ENCODE assay signal across 20 cellular contexts in the genomic region with DNA sequence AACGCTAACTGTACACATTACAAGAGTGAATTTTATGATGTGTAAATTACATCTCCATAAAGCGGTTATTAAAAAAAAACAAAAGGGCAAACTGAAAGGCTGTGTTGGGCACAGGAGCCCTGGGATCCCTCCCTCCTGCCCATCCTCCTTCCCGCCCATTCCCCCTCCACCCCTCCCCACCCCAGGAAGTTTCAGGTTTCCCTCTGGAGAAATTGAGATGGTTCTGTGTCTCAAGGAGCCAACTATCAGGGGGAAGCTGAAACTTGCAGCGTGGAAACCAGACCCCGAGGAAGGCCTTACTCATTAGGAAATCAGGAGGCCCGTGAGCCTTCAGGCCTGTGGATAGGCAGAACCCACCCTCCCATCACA. TPM values are rescaled to one million over a fixed set of nuclear protein-coding genes. Genes with fewer than 3 reads are reported as not detected.
DNase-seq lines count a peak whose midpoint lies in the region; ATAC-seq and TF ChIP-seq lines count a peak whose summit lies in the region.
"Had no signal": no experiment of that assay in that cellular context is flagged by ENCODE, and none has a peak within 500 bp of the region (broad histone marks: within the 10 kb centered on the region; RNA-seq: fewer than 3 reads in every experiment).

No MANE protein-coding gene starts in this region.

- no peak overlapping the region for H3K4me3 Mint-ChIP-seq in activated T-cell treated with anti-CD3 and anti-CD28 coated beads, Interleukin-2, amount 50 U/mL, for 24 hours
- H3K4me3 Mint-ChIP-seq in nephron (peak overlapping the region in 2 of 3 experiments; percentile 29 to 47), type B pancreatic cell (peak overlapping the region; percentile 51)
- H3K4me3 Mint-ChIP-seq: CD4-positive, alpha-beta T cell; naive thymus-derived CD4-positive, alpha-beta T cell had no signal

- peaks cover 25% of the 10 kb centered on the region for H3K4me1 Mint-ChIP-seq in activated T-cell treated with anti-CD3 and anti-CD28 coated beads, Interleukin-2, amount 50 U/mL, for 24 hours (ENCODE audit: low read depth)
- H3K4me1 Mint-ChIP-seq in nephron (peaks cover 33% of the 10 kb centered on the region), type B pancreatic cell (ENCODE audit: unreplicated experiment) (peaks cover 7% of the 10 kb centered on the region)

- H3K27me3 Mint-ChIP-seq in activated T-cell treated with anti-CD3 and anti-CD28 coated beads, Interleukin-2, amount 50 U/mL, for 24 hours, result no peaks in the 10 kb centered on the region
- no peaks in the 10 kb centered on the region for H3K27me3 Mint-ChIP-seq in nephron (ENCODE audit: low read depth)
- H3K27me3 Mint-ChIP-seq in type B pancreatic cell, result no peaks in the 10 kb centered on the region
- H3K27me3 Mint-ChIP-seq: CD4-positive, alpha-beta T cell; naive thymus-derived CD4-positive, alpha-beta T cell had no signal

- peaks cover 95% of the 10 kb centered on the region for H3K36me3 Mint-ChIP-seq in activated T-cell treated with anti-CD3 and anti-CD28 coated beads, Interleukin-2, amount 50 U/mL, for 24 hours (ENCODE audit: low read depth)
- H3K36me3 Mint-ChIP-seq in nephron (ENCODE audit: low read depth) (peaks cover 50% of the 10 kb centered on the region), type B pancreatic cell (peaks cover 15% of the 10 kb centered on the region)

- TF ChIP-seq CTCF in nephron (IDR thresholded peaks at IDR 0.05; ENCODE audit: unreplicated experiment in 3 of 3), result no peak
- no peak for TF ChIP-seq CTCF in type B pancreatic cell (conservative IDR thresholded peaks at IDR 0.05)
- no peak for TF ChIP-seq CTCF in GM10248 (IDR thresholded peaks at IDR 0.05; ENCODE audit: control extremely low read depth, extremely low read depth, low read depth, missing control alignments)

- CTCF ChIA-PET in GM10248 (lab: Yijun Ruan, JAX), result no interaction called here

- DNase-seq in activated T-cell treated with anti-CD3 and anti-CD28 coated beads, Interleukin-2, amount 50 U/mL, for 24 hours, result no peak
- DNase-seq in activated T-cell treated with anti-CD3 and anti-CD28 coated beads for 4 hours, result no peak
- peak; percentile 85 for DNase-seq in fibroblast of gingiva (ENCODE audit: low read depth)
- no peak for DNase-seq in type B pancreatic cell (ENCODE audit: extremely low spot score, unreplicated experiment)
- no peak for DNase-seq in GM10248 (ENCODE audit: extremely low spot score)
- DNase-seq: activated CD4-positive, CD25-positive, alpha-beta regulatory T cell; activated effector memory CD4-positive, alpha-beta T cell treated with anti-CD3 and anti-CD28 coated beads, Interleukin-2, amount 50 U/mL, for 16 hours; anterior cingulate cortex; CD4-positive, alpha-beta T cell; GOT3; hippocampal formation; left ventricle myocardium inferior; naive thymus-derived CD4-positive, alpha-beta T cell; NCI-H2029 treated with DMSO at 0.1 percent for 48 hours; stimulated activated CD4-positive, alpha-beta T cell treated with anti-CD3 and anti-CD28 coated beads, Interleukin-4, amount 100 ng/mL, for 24 hours; T-helper 1 cell; upper lobe of left lung had no signal

- H3K27ac Mint-ChIP-seq in activated T-cell treated with anti-CD3 and anti-CD28 coated beads, Interleukin-2, amount 50 U/mL, for 24 hours, result peak overlapping the region; percentile 44
- H3K27ac Mint-ChIP-seq in nephron (peak overlapping the region; percentile 86 to 92 (median 90)), type B pancreatic cell (no peak overlapping the region)
- H3K27ac Mint-ChIP-seq: CD4-positive, alpha-beta T cell had no signal

- POLR2A ChIA-PET in GM10248 (lab: Yijun Ruan, JAX), result no interaction called here

- ATAC-seq in GM18858 (IDR thresholded peaks at IDR 0.05; ENCODE audit: unreplicated experiment), result no peak
- ATAC-seq in GM18861 (IDR thresholded peaks at IDR 0.05; ENCODE audit: unreplicated experiment), result no peak
- ATAC-seq: naive thymus-derived CD4-positive, alpha-beta T cell had no signal

- H3K9me3 Mint-ChIP-seq in activated T-cell treated with anti-CD3 and anti-CD28 coated beads, Interleukin-2, amount 50 U/mL, for 24 hours, result no peaks in the 10 kb centered on the region
- H3K9me3 Mint-ChIP-seq in nephron (no peaks in the 10 kb centered on the region), type B pancreatic cell (no peaks in the 10 kb centered on the region)
- H3K9me3 Mint-ChIP-seq: CD4-positive, alpha-beta T cell; naive thymus-derived CD4-positive, alpha-beta T cell had no signal

RNA-seq across cellular contexts. Expression of a gene that starts 15.7 kb away (rescaled TPM):
- total RNA-seq in type B pancreatic cell (ENCODE audit: low replicate concordance), result 51.3 and 106 TPM in 2 replicates
